22 cellular contexts compared by ENCODE assay signal in the genomic region with DNA sequence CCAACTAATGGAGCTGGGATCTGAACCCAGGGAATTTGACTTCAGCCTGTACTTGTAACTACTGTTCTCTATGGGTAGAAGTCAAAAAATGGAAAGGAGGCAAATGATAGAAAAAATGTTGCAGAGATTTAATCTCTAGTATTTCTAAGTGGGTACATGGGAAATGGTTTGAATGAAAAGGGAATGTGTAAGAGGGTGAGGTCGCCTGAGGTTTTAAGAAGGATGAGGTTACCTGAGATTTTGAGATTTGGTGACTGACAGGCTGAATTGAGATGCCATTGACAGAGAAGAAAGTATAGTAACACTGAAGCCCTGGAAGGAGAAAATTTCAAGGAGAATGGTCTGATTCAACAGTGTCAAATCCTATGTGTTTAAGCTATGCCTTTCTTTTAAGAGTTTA. TPM values are rescaled to one million over a fixed set of nuclear protein-coding genes. Genes with fewer than 3 reads are reported as not detected.
DNase-seq lines count a peak whose midpoint lies in the region; ATAC-seq, FAIRE-seq and TF ChIP-seq lines count a peak whose summit lies in the region.
"Had no signal": no experiment of that assay in that cellular context is flagged by ENCODE, and none has a peak within 500 bp of the region (broad histone marks: within the 10 kb centered on the region; RNA-seq: fewer than 3 reads in every experiment).

No MANE protein-coding gene starts in this region.

- dilution Hi-C loops in mammary epithelial cell (cut with HindIII; ENCODE audit: low sequenced_read_pairs) = no loop called here

- H3K36me3 Mint-ChIP-seq in HFFc6 (ENCODE audit: low read depth) (peaks cover 40% of the 10 kb centered on the region), chondrocyte (ENCODE audit: low read depth) (peaks cover 4% of the 10 kb centered on the region)

- TF ChIP-seq CTCF in A549 (IDR thresholded peaks at IDR 0.05) = no peak
- no peak for TF ChIP-seq CTCF in HFFc6 (IDR thresholded peaks at IDR 0.05)
- TF ChIP-seq CTCF in OCI-LY7 (conservative IDR thresholded peaks at IDR 0.05; ENCODE audit: low read length) = no peak
- TF ChIP-seq CTCF in mammary epithelial cell (conservative IDR thresholded peaks at IDR 0.05 in 1 of 2, IDR thresholded peaks at IDR 0.05 in 1 of 2; ENCODE audit: extremely low read depth in 1 of 2, insufficient read depth in 1 of 2, low read depth in 1 of 2, low read length in 2 of 2) = no peak
- no peak for TF ChIP-seq CTCF in chondrocyte (IDR thresholded peaks at IDR 0.05)

- BruUV-seq in OCI-LY7 (replicated peaks; lab: Mats Ljungman, UMichigan) = no TSS peak
- BruUV-seq in mammary epithelial cell (replicated peaks; lab: Mats Ljungman, UMichigan) = no TSS peak

- no peak overlapping the region for H3K9ac ChIP-seq in mammary epithelial cell (ENCODE audit: insufficient read depth, low read length)

- H3K4me1 Mint-ChIP-seq in HFFc6 (ENCODE audit: low read depth) (peaks cover 62% of the 10 kb centered on the region), chondrocyte (ENCODE audit: low read depth) (peaks cover 46% of the 10 kb centered on the region)

- peaks cover 3% of the 10 kb centered on the region for H3K27me3 Mint-ChIP-seq in HFFc6 (ENCODE audit: insufficient read depth)
- no peaks in the 10 kb centered on the region for H3K27me3 Mint-ChIP-seq in chondrocyte (ENCODE audit: low read depth)

- FAIRE-seq in A549 (lab: Jason Lieb, UNC) = no peak

- peaks cover 66% of the 10 kb centered on the region for H3K79me2 ChIP-seq in OCI-LY7 (ENCODE audit: insufficient read depth, low read depth, low read length)
- H3K79me2 ChIP-seq in mammary epithelial cell (ENCODE audit: insufficient read depth, low read length) = peaks cover 100% of the 10 kb centered on the region

- DNase-seq in A549 (ENCODE audit: low read depth in 1 of 2, low spot score in 1 of 2) = no peak
- DNase-seq in HFFc6 = no peak
- DNase-seq in OCI-LY7 (ENCODE audit: low spot score) = no peak
- DNase-seq in mammary epithelial cell = no peak
- DNase-seq in C1 segment of cervical spinal cord (lab: John Stamatoyannopoulos, UW) = no peak
- no peak for DNase-seq in NCI-H1048 (lab: John Stamatoyannopoulos, UW)
- DNase-seq in chondrocyte (ENCODE audit: low spot score) = no peak
- DNase-seq in HuH-7.5 (ENCODE audit: low spot score) = no peak
- DNase-seq: 8988T, AML-193, DMS79, H7, MG63, NCI-H1092, NCI-H1436, NCI-H1930, NCI-H226, NCI-H510A treated with DMSO at 0.1 percent for 48 hours, NCI-H748 treated with DMSO at 0.1 percent for 48 hours had no signal

- intact Hi-C loops in OCI-LY7 (cut with micrococcal nuclease; ENCODE audit: unreplicated experiment) = no loop called here
- intact Hi-C loops in mammary epithelial cell (cut with micrococcal nuclease) = no loop called here

- 0 out of 2 replicates have a peak, but pooled peaks cover 8% of the 10 kb centered on the region for H3K36me3 ChIP-seq in OCI-LY7 (ENCODE audit: insufficient read depth, low read length)
- H3K36me3 ChIP-seq in mammary epithelial cell (ENCODE audit: insufficient read depth, low read length) = peaks cover 4% of the 10 kb centered on the region

- H3K4me3 Mint-ChIP-seq in HFFc6 (peak overlapping the region; percentile 7), chondrocyte (ENCODE audit: unreplicated experiment) (no peak overlapping the region)

- no peaks in the 10 kb centered on the region for H3K9me3 Mint-ChIP-seq in HFFc6
- H3K9me3 Mint-ChIP-seq in chondrocyte (ENCODE audit: low read depth) = no peaks in the 10 kb centered on the region

- H3K4me2 ChIP-seq in A549 (peak overlapping the region; percentile 0; the same call in 1 of the 3 replicates), OCI-LY7 (ENCODE audit: low read length) (0 out of 2 replicates have a peak overlapping the region, but pooled peaks have one; percentile 2), mammary epithelial cell (ENCODE audit: insufficient read depth, low read depth, low read length) (peak overlapping the region; percentile 37)

- no peaks in the 10 kb centered on the region for H3K27me3 ChIP-seq in mammary epithelial cell (ENCODE audit: insufficient read depth, low read length)
- H3K27me3 ChIP-seq: MG63, SJSA1 had no signal

- no peak for TF ChIP-seq EP300 in A549 (IDR thresholded peaks at IDR 0.05)

- CTCF ChIA-PET in A549 (lab: Yijun Ruan, JAX) (interaction anchor here (0.6 to 1.1 kb wide), 2 partner anchors 74 to 122 kb away, joined by 3 read pairs; partner anchors contain the start of gene DDX59), OCI-LY7 (lab: Charles Lee; ENCODE audit: unreplicated experiment) (no interaction called here), mammary epithelial cell (lab: Charles Lee; ENCODE audit: low non-redundant PET) (no interaction called here)

- TF ChIP-seq POLR2A in A549 (IDR thresholded peaks at IDR 0.05; ENCODE audit: low read length) = no peak

- POLR2A ChIA-PET in A549 (lab: Yijun Ruan, JAX) = interaction anchor here (2.5 kb wide), 1 partner anchor 74 kb away, joined by 9 read pairs; the partner anchor contains the start of gene DDX59
- POLR2A ChIA-PET in OCI-LY7 (lab: Charles Lee) = interaction anchor here (0.6 to 1.2 kb wide), 7 partner anchors 15 to 700 kb away, joined by 3 to 6 read pairs (median 3); no protein-coding TSS in a partner anchor

- peaks cover 33% of the 10 kb centered on the region for H3K4me1 ChIP-seq in A549
- H3K4me1 ChIP-seq in OCI-LY7 (ENCODE audit: insufficient read depth, low read length, poor library complexity, severe bottlenecking) = peaks cover 15% of the 10 kb centered on the region
- peaks cover 3% of the 10 kb centered on the region for H3K4me1 ChIP-seq in mammary epithelial cell (ENCODE audit: insufficient read depth, low read length)

- H4K20me1 ChIP-seq in OCI-LY7 (ENCODE audit: insufficient read depth, low read length) = peaks cover 12% of the 10 kb centered on the region; the same call in 1 of the 2 replicates
- peaks cover 8% of the 10 kb centered on the region for H4K20me1 ChIP-seq in mammary epithelial cell (ENCODE audit: insufficient read depth, low read length)

- H2AFZ ChIP-seq in OCI-LY7 (ENCODE audit: low read length) (no peak overlapping the region), mammary epithelial cell (ENCODE audit: low read depth, low read length) (no peak overlapping the region)

- no peaks in the 10 kb centered on the region for H3K9me2 ChIP-seq in OCI-LY7 (ENCODE audit: insufficient read depth, low read length)

- H3K4me3 ChIP-seq in A549 (no peak overlapping the region), OCI-LY7 (ENCODE audit: low read depth, low read length, poor library complexity, severe bottlenecking) (no peak overlapping the region), mammary epithelial cell (replicated peaks in 1 of 3; ENCODE audit: insufficient read depth in 1 of 3, low read depth in 2 of 3, low read length in 3 of 3) (no peak overlapping the region)
- H3K4me3 ChIP-seq: MG63, SJSA1 had no signal

- ATAC-seq in A549 = no peak
- ATAC-seq: Right ventricle myocardium inferior had no signal

- in situ Hi-C loops in mammary epithelial cell (cut with MboI; ENCODE audit: low sequenced_read_pairs in 2 of 2) = no loop called here

- H3K27ac Mint-ChIP-seq in HFFc6 (peak overlapping the region; percentile 6; the same call in 1 of the 2 replicates), chondrocyte (ENCODE audit: unreplicated experiment) (no peak overlapping the region)
- H3K27ac Mint-ChIP-seq: CD14-positive monocyte had no signal

- H3K9me3 ChIP-seq in A549 = no peaks in the 10 kb centered on the region
- no peaks in the 10 kb centered on the region for H3K9me3 ChIP-seq in OCI-LY7 (ENCODE audit: low read length)
- H3K9me3 ChIP-seq in mammary epithelial cell (replicated peaks; ENCODE audit: insufficient read depth, low read length) = no peaks in the 10 kb centered on the region
- H3K9me3 ChIP-seq: MG63, SJSA1 had no signal

- WGBS in A549 (ENCODE audit: missing lambda C conversion rate) = 87% methylated on average over 1 of the region's 1 CpG
- no CpG with 5 or more reads among the region's 1 CpG for WGBS in mammary epithelial cell (ENCODE audit: low coverage, missing lambda C conversion rate)

- H3K27ac ChIP-seq in A549 (no peak overlapping the region), OCI-LY7 (ENCODE audit: low read depth, low read length, poor library complexity, severe bottlenecking) (no peak overlapping the region), mammary epithelial cell (ENCODE audit: insufficient read depth, low read depth, low read length) (no peak overlapping the region)
- H3K27ac ChIP-seq: SJSA1 had no signal

- TF ChIP-seq RAD21 in A549 (conservative IDR thresholded peaks at IDR 0.05 in 1 of 2, IDR thresholded peaks at IDR 0.05 in 1 of 2) = no peak

TF ChIP-seq in A549, 52 proteins besides CTCF, POLR2A, EP300 and RAD21 (continues in another document):
- TF ChIP-seq EHF (CRISPR knock-in tag; IDR thresholded peaks at IDR 0.05) (no peak), HES2 (IDR thresholded peaks at IDR 0.05) (no peak), SREBF2 (IDR thresholded peaks at IDR 0.05) (no peak), CBX8 (IDR thresholded peaks at IDR 0.05) (no peak), ELK1 (IDR thresholded peaks at IDR 0.05; ENCODE audit: low read depth, low read length) (no peak), CBX2 (IDR thresholded peaks at IDR 0.05; ENCODE audit: borderline replicate concordance, low read depth) (no peak), HEYL (CRISPR knock-in tag; IDR thresholded peaks at IDR 0.05) (no peak)

RNA-seq across cellular contexts. Expression of gene CAMSAP2, which starts 5.5 kb away (rescaled TPM):
- 28.4 and 28.5 TPM in 2 replicates for polyA plus RNA-seq in A549 (2011; rRNA removed)
- 3.5 and 4.0 TPM in 2 replicates for polyA plus RNA-seq in A549 (2012; cell fraction: cytosol; rRNA removed)
- polyA plus RNA-seq in A549 (2012; cell fraction: nucleus; rRNA removed) = 2.0 and 3.4 TPM in 2 replicates
- 17.3 to 18.1 TPM (median 17.6 TPM) in 3 replicates for polyA plus RNA-seq in A549 (2017; fragmentation: RNase III; extraction: RNeasy Plus Mini Kit Qiagen cat#74134 plus additional on column Dnase treatment)
- polyA minus RNA-seq in A549 (2011; rRNA and poly(A)+ RNA removed) = 18.7 and 22.2 TPM in 2 replicates
- 10 to 100 TPM; 30.2 to 35.6 (median 33.3) TPM for total RNA-seq in HFFc6 (2021; fragmentation: NEBNext Ultra II Directional; extraction: Animal tissue kit (Norgen Biotek cat#: 25700))
- total RNA-seq in OCI-LY7 (2014; rRNA removed; shearing (Covaris generic)) = 9.2 and 10.0 TPM in 2 replicates
- total RNA-seq in OCI-LY7 (2022) = 12.2 and 14.9 TPM in 2 replicates
- total RNA-seq in mammary epithelial cell = 100 to 1,000 TPM in 1 of 2 donors, 10 to 100 TPM in 1; 79.7 to 118 TPM
- polyA plus RNA-seq in mammary epithelial cell = 17.9 TPM
- polyA minus RNA-seq in mammary epithelial cell = 107 TPM
- 46.7 to 51.8 TPM (median 51.7 TPM) in 3 replicates for total RNA-seq in chondrocyte
